Comparison of ENCODE assay signal across 20 cellular contexts in the genomic region with DNA sequence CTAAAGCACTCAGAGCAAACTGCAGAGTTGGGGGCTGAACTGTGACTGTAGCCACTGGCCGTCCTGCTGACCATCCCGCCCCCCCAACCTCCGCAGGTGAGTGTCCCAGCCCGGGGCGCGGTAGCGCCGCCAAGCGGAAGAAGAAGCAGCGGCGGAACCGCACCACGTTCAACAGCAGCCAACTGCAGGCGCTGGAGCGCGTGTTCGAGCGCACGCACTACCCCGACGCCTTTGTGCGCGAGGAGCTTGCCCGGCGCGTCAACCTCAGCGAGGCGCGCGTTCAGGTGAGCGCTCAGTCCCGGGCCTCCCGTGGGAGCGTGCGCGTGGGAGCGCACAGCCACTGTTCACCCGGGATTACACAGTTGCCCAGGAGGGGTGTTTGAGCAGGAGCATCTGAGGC. TPM values are rescaled to one million over a fixed set of nuclear protein-coding genes. Genes with fewer than 3 reads are reported as not detected.
"Had no signal": no experiment of that assay in that cellular context is flagged by ENCODE, and none has a peak within 500 bp of the region (broad histone marks: within the 10 kb centered on the region; RNA-seq: fewer than 3 reads in every experiment).

No MANE protein-coding gene starts in this region.

- H3K4me1 ChIP-seq: left lung, prostate gland, transverse colon had no signal

- H3K27me3 ChIP-seq: transverse colon, vagina had no signal

- ATAC-seq: activated CD4-positive, CD25-positive, alpha-beta regulatory T cell treated with anti-CD3 and anti-CD28 coated beads, Interleukin-2, amount 50 U/mL, for 24 hours; activated T-helper 17 cell treated with anti-CD3 and anti-CD28 coated beads, Interleukin-2, amount 50 U/mL, for 72 hours; effector memory CD8-positive, alpha-beta T cell; left lung; right cardiac atrium had no signal

- H3K9me3 ChIP-seq: left lung, prostate gland, transverse colon, vagina had no signal

- DNase-seq: activated CD4-positive, alpha-beta T cell treated with anti-CD3 and anti-CD28 coated beads, Interleukin-2, amount 50 U/mL, for 1 hour; activated naive CD4-positive, alpha-beta T cell treated with Interleukin-2 at 50 U/mL for 16 hours; dermis blood vessel endothelial cell; effector memory CD8-positive, alpha-beta T cell; foreskin melanocyte; glutamatergic neuron; hippocampal formation; kidney; left lung; mammary epithelial cell; transverse colon had no signal

- H3K36me3 ChIP-seq: left lung, prostate gland, transverse colon, vagina had no signal

- H3K27ac ChIP-seq: left lung, prostate gland, transverse colon, vagina had no signal

- FAIRE-seq: kidney had no signal

- H3K4me3 ChIP-seq: left lung, prostate gland, skin epidermis, transverse colon, vagina had no signal

RNA-seq across cellular contexts. Expression of a gene that starts 33.7 kb away (rescaled TPM):
- total RNA-seq: activated CD8-positive, alpha-beta memory T cell treated with anti-CD3 and anti-CD28 coated beads for 36 hours; activated T-helper 17 cell treated with anti-CD3 and anti-CD28 coated beads, Interleukin-2, amount 50 U/mL, for 72 hours had no signal

RNA-seq across cellular contexts. Expression of a gene that starts 53.7 kb away (rescaled TPM):
- total RNA-seq: mononuclear cell had no signal
- polyA plus RNA-seq: mammary epithelial cell, neural cell had no signal
